Comparison of ENCODE assay signal across 11 cellular contexts in genomic region chr7:12834782-12835181, GRCh38.
"Had no signal": no experiment of that assay in that cellular context is flagged by ENCODE, and none has a peak within 500 bp of the region (broad histone marks: within the 10 kb centered on the region; RNA-seq: fewer than 3 reads in every experiment).

No MANE protein-coding gene starts in this region.

- H2AFZ ChIP-seq: GM23248, GM23338 had no signal

- H3K4me1 ChIP-seq: HAP-1 had no signal

- H3K4me3 ChIP-seq: GM23248, GM23338, HAP-1 had no signal

- H3K4me2 ChIP-seq: GM23338 had no signal

- FAIRE-seq: H1, H54 had no signal

- ATAC-seq: GM23338, HCT116 had no signal

- H3K27ac ChIP-seq: GM23248 had no signal

- H3K9ac ChIP-seq: GM23248 had no signal

- DNase-seq: GM23248, GOT3, H7, H9, HCEC 1CT, HFFc6 had no signal

- H3K36me3 ChIP-seq: HAP-1 had no signal
